ENCODE assay signal across 1 cellular context in genomic region chr6:4912559-4912958, GRCh38.
TF ChIP-seq lines count a peak whose summit lies in the region.

No MANE protein-coding gene starts in this region.

TF ChIP-seq in GM23338, 12 proteins besides CTCF, POLR2A, EP300 and RAD21 (continued from another document):
- TF ChIP-seq REST (IDR thresholded peaks at IDR 0.05; ENCODE audit: unreplicated experiment) (no peak), ETS1 (IDR thresholded peaks at IDR 0.05) (no peak), ZNF331 (CRISPR knock-in tag; IDR thresholded peaks at IDR 0.05; ENCODE audit: low read depth) (no peak)
